In the genomic region with DNA sequence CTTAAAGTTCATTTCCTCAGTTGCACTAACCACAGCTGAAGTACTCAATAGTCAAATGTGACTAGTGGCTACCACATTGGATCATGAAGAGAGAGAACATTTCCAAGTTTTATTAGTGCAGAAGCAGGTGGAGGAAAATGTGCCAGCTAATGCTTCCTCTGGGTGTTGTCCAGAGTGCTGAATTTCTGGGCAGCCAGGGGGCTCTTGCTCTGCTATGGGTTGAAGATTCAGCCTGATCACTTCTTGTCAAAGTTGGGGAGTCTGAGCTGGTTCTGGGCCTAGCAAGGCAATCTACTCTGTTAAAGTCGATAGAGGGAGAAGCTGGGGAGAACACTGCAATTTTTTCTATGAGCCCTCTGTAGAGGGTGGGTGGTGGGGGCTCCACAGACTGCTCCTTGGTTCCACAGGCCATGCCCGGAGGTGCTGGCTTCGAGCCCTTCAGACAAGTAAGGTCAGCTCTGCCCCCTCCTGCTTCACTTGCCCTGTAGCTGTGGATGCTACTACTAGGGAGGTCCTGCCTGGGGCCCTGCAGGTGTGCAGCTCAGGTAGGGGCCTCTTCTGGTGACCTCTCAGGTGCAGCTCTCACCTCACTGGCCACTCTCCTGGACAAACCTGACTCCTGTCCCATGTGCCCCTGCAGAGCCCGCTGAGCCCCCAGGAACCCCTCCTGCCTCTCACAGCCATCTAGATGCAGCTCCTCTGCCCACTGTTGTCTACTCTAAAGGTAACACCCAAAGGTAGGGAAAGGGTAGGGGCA, we compare ENCODE assay signal across 4 cellular contexts.
DNase-seq lines count a peak whose midpoint lies in the region; TF ChIP-seq lines count a peak whose summit lies in the region.

No MANE protein-coding gene starts in this region.

- H3K27ac ChIP-seq in WERI-Rb-1, result no peak overlapping the region

- DNase-seq in OCI-M1 (lab: John Stamatoyannopoulos, UW) (peak; percentile 22), kidney tubule cell (ENCODE audit: low spot score) (peak; percentile 14), SHP77 treated with DMSO at 0.1 percent for 48 hours (lab: John Stamatoyannopoulos, UW) (no peak), WERI-Rb-1 (no peak)

- no peaks in the 10 kb centered on the region for H3K27me3 ChIP-seq in WERI-Rb-1 (ENCODE audit: insufficient read depth, low read depth, severe bottlenecking)

- H3K36me3 ChIP-seq in WERI-Rb-1, result peaks cover 30% of the 10 kb centered on the region

- H3K9me3 ChIP-seq in WERI-Rb-1 (ENCODE audit: severe bottlenecking), result no peaks in the 10 kb centered on the region

- no peak for TF ChIP-seq CTCF in WERI-Rb-1 (IDR thresholded peaks at IDR 0.05; ENCODE audit: low read depth, low read length)

- no peak overlapping the region for H3K4me3 ChIP-seq in WERI-Rb-1 (ENCODE audit: low read depth, low read length)

Comparison
In these comparisons a context has a peak if more than half of its experiments do, and no peak if none do; other contexts are left out.
1. DNase-seq: peak in OCI-M1 (single experiment) and kidney tubule cell (single experiment); none in SHP77 treated with DMSO at 0.1 percent for 48 hours (single experiment) and WERI-Rb-1 (single experiment).